Comparison of ENCODE assay signal across 9 cellular contexts in the genomic region with DNA sequence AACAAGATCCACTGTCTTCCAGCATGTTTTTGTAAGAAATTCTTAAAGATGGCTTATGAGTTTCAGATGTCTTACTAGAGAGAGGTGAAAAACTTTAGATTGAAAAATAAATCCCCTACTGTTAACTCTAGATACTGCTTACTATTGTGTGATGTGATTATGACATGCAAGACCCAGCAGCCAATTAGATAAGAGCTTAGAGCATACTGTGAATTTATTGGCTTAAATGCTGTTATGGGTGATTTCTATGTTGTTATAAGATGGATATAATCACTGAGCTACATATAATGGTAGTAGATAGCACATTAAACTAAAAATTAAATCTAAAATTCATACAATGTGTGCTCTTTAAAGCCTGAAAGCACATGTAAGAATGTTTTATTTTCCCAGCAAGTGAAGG. TPM values are rescaled to one million over a fixed set of nuclear protein-coding genes. Genes with fewer than 3 reads are reported as not detected.
"Had no signal": no experiment of that assay in that cellular context is flagged by ENCODE, and none has a peak within 500 bp of the region (broad histone marks: within the 10 kb centered on the region; RNA-seq: fewer than 3 reads in every experiment).

A gene with protein sequence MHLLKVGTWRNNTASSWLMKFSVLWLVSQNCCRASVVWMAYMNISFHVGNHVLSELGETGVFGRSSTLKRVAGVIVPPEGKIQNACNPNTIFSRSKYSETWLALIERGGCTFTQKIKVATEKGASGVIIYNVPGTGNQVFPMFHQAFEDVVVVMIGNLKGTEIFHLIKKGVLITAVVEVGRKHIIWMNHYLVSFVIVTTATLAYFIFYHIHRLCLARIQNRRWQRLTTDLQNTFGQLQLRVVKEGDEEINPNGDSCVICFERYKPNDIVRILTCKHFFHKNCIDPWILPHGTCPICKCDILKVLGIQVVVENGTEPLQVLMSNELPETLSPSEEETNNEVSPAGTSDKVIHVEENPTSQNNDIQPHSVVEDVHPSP (minus strand): TSS at position 101 of the 400 bp plus-strand sequence. CDS start 199 bp downstream, outside the sequence.

- H3K4me1 Mint-ChIP-seq: IgD-negative memory B cell had no signal

- DNase-seq: IMR-90, KBM-7, KG1 had no signal

- H3K4me3 ChIP-seq: K562 had no signal

- H3K4me3 Mint-ChIP-seq: IgD-negative memory B cell had no signal

- H3K27ac Mint-ChIP-seq: IgD-negative memory B cell had no signal

- ATAC-seq: HepG2, K562 had no signal

- H3K27ac ChIP-seq: HL-60, KMS-11 had no signal

- H3K36me3 Mint-ChIP-seq: IgD-negative memory B cell had no signal

- H3K27me3 Mint-ChIP-seq: IgD-negative memory B cell had no signal

RNA-seq across cellular contexts. Expression of the gene that starts here (rescaled TPM):
- total RNA-seq: HT-29, IMR-90, K562 had no signal
- polyA plus RNA-seq: IgD-negative memory B cell, IMR-90, K562 had no signal
